ENCODE assay signal across 8 cellular contexts in genomic region chr20:40186826-40187225, GRCh38.
"Had no signal": no experiment of that assay in that cellular context is flagged by ENCODE, and none has a peak within 500 bp of the region (broad histone marks: within the 10 kb centered on the region; RNA-seq: fewer than 3 reads in every experiment).

No MANE protein-coding gene starts in this region.

- ATAC-seq: GM23338, K562 had no signal

- H2AFZ ChIP-seq: GM23338 had no signal

- FAIRE-seq: H1, H54, HTR-8/SVneo, K562 had no signal

- H3K4me3 ChIP-seq: GM23338, K562 had no signal

- H3K4me2 ChIP-seq: GM23338 had no signal

- DNase-seq: H9, HCEC 1CT, IMR-90 had no signal
